In the genomic region with DNA sequence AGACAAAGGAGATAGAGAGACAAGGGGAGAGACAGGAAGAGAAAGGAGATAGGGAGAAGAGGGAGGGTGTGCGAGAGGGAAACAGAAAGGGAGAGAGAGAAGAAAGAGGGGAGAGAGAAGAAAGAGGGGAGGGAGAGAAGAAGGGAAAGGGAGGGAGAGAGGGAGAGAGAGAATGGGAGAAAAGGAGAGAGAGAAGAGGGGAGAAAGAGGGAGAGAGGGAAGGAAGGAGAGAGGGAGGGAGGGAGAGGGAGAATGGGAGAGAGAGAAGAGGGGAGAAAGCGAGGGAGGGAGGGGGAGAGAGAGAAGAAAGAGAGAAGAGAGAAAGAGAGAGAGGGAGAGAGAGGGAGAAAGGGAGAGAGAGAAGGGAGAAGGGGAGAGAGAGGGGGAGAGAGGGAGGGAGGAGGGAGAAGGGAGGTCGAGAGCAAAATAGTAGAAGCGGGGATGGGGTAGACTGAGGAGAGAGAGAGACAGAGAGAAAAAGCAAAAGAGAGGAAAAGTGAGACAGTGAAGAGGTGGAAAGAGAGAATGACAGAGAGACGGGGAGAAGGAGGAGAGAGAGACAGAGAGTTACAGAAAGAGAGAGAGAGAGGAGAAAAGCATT, we compare ENCODE assay signal across 9 cellular contexts.
"Had no signal": no experiment of that assay in that cellular context is flagged by ENCODE, and none has a peak within 500 bp of the region (broad histone marks: within the 10 kb centered on the region; RNA-seq: fewer than 3 reads in every experiment).

No MANE protein-coding gene starts in this region.

- H2AFZ ChIP-seq: GM23248 had no signal

- H3K27ac Mint-ChIP-seq: H9, HFFc6 had no signal

- H3K9ac ChIP-seq: GM23248, KMS-11 had no signal

- H3K4me3 Mint-ChIP-seq: H9, HFFc6 had no signal

- H3K4me2 ChIP-seq: KMS-11 had no signal

- H3K27ac ChIP-seq: GM23248, KMS-11 had no signal

- FAIRE-seq: H54, HTR-8/SVneo had no signal

- H3K4me3 ChIP-seq: GM23248 had no signal

- DNase-seq: GM23248, GOT3, H9, HCEC 1CT, HFFc6, IMR-90 had no signal
